In genomic region chr6:56887086-56887485, GRCh38 we compare ENCODE assay signal across 28 cellular contexts.
"Had no signal": no experiment of that assay in that cellular context is flagged by ENCODE, and none has a peak within 500 bp of the region (broad histone marks: within the 10 kb centered on the region; RNA-seq: fewer than 3 reads in every experiment).

No MANE protein-coding gene starts in this region.

- H3K4me3 ChIP-seq: ascending aorta, breast epithelium, cardiac muscle cell, colonic mucosa, esophagus squamous epithelium, gastroesophageal sphincter, heart right ventricle had no signal

- H3K27ac ChIP-seq: ascending aorta, breast epithelium, cardiac muscle cell, colonic mucosa, epithelial cell of prostate, esophagus squamous epithelium, gastroesophageal sphincter, heart right ventricle had no signal

- H3K4me1 ChIP-seq: breast epithelium, colonic mucosa, esophagus squamous epithelium had no signal

- H3K36me3 ChIP-seq: ascending aorta, breast epithelium, cardiac muscle cell, colonic mucosa, esophagus squamous epithelium, gastroesophageal sphincter, heart right ventricle had no signal

- H3K27me3 ChIP-seq: ascending aorta, breast epithelium, cardiac muscle cell, colonic mucosa, esophagus squamous epithelium, gastroesophageal sphincter, heart right ventricle had no signal

- DNase-seq: activated CD4-positive, alpha-beta memory T cell treated with anti-CD3 and anti-CD28 coated beads, Interleukin-2, amount 10 ng/mL, durations not matched to agents 7 days and 5 days; activated CD4-positive, alpha-beta T cell treated with anti-CD3 and anti-CD28 coated beads for 36 hours; activated CD4-positive, alpha-beta T cell treated with anti-CD3 and anti-CD28 coated beads, Interleukin-2, amount 10 ng/mL, durations not matched to agents 24 days and 14 days; activated CD4-positive, alpha-beta T cell treated with anti-CD3 and anti-CD28 coated beads, Interleukin-2, amount 50 U/mL, for 4 hours; activated CD4-positive, CD25-positive, alpha-beta regulatory T cell; activated CD4-positive, CD25-positive, alpha-beta regulatory T cell treated with anti-CD3 and anti-CD28 coated beads, Interleukin-2, amount 50 U/mL, for 72 hours; activated CD8-positive, alpha-beta memory T cell treated with anti-CD3 and anti-CD28 coated beads, Interleukin-2, amount 50 U/mL, for 48 hours; activated gamma-delta T cell; activated naive CD4-positive, alpha-beta T cell; activated naive CD4-positive, alpha-beta T cell treated with anti-CD3 and anti-CD28 coated beads, Interleukin-2, amount 10 ng/mL, durations not matched to agents 7 days and 5 days; activated naive CD8-positive, alpha-beta T cell treated with anti-CD3 and anti-CD28 coated beads, Interleukin-2, amount 10 ng/mL, durations not matched to agents 7 days and 5 days; activated T-cell treated with anti-CD3 and anti-CD28 coated beads for 4 hours; activated T-cell treated with anti-CD3 and anti-CD28 coated beads, Interleukin-2, amount 50 U/mL, for 24 hours; activated T-cell treated with anti-CD3 and anti-CD28 coated beads, Interleukin-2, amount 50 U/mL, for 72 hours; central memory CD4-positive, alpha-beta T cell; cerebellar nuclear complex; colonic mucosa; effector CD8-positive, alpha-beta T cell; esophagus squamous epithelium; foreskin melanocyte; heart right ventricle; T-helper 2 cell had no signal

- ATAC-seq: activated CD4-positive, alpha-beta T cell treated with anti-CD3 and anti-CD28 coated beads for 36 hours; activated naive CD4-positive, alpha-beta T cell treated with anti-CD3 and anti-CD28 coated beads, Interleukin-2, amount 50 U/mL, for 72 hours; activated T-cell treated with anti-CD3 and anti-CD28 coated beads, Interleukin-2, amount 50 U/mL, for 72 hours; gastroesophageal sphincter; heart right ventricle had no signal

- H3K9me3 ChIP-seq: ascending aorta, breast epithelium, colonic mucosa, esophagus squamous epithelium, gastroesophageal sphincter, heart right ventricle had no signal
